In genomic region chr6:28682542-28682941, GRCh38 we compare ENCODE assay signal across 21 cellular contexts.
"Had no signal": no experiment of that assay in that cellular context is flagged by ENCODE, and none has a peak within 500 bp of the region (broad histone marks: within the 10 kb centered on the region; RNA-seq: fewer than 3 reads in every experiment).

No MANE protein-coding gene starts in this region.

- DNase-seq: activated CD4-positive, alpha-beta T cell treated with anti-CD3 and anti-CD28 coated beads for 1 hour; activated CD4-positive, alpha-beta T cell treated with anti-CD3 and anti-CD28 coated beads, Interleukin-2, amount 50 U/mL, for 48 hours; activated naive CD4-positive, alpha-beta T cell treated with anti-CD3 and anti-CD28 coated beads, Interleukin-2, amount 10 ng/mL, durations not matched to agents 7 days and 5 days; dorsolateral prefrontal cortex; hippocampal formation; kidney; left lung; mammary epithelial cell; naive thymus-derived CD8-positive, alpha-beta T cell; retina; stimulated activated CD4-positive, alpha-beta T cell treated with anti-CD3 and anti-CD28 coated beads, Interleukin-15, amount 100 ng/mL, for 24 hours; stimulated activated CD4-positive, alpha-beta T cell treated with anti-CD3 and anti-CD28 coated beads, Interleukin-4, amount 100 ng/mL, for 4 hours; stimulated activated CD8-positive, alpha-beta memory T cell treated with anti-CD3 and anti-CD28 coated beads, Interleukin-4, amount 100 ng/mL, for 48 hours; stimulated activated naive CD4-positive, alpha-beta T cell treated with Interleukin-2 at 50 U/mL for 16 hours; substantia nigra; T-helper 9 cell; uterus had no signal

- H3K27ac Mint-ChIP-seq: activated naive CD4-positive, alpha-beta T cell treated with anti-CD3 and anti-CD28 coated beads, Interleukin-2, amount 10 ng/mL, durations not matched to agents 7 days and 5 days; activated T-helper 2 cell treated with anti-CD3 and anti-CD28 coated beads, Interferon-gamma antibody, Interleukin-2, Interleukin-4, amounts not matched to agents 10 μg/mL and 5 μg/mL and 100 μg/mL, durations not matched to agents 14 hours and 24 hours and 36 hours; naive thymus-derived CD8-positive, alpha-beta T cell had no signal

- H3K9me3 Mint-ChIP-seq: activated naive CD4-positive, alpha-beta T cell treated with anti-CD3 and anti-CD28 coated beads, Interleukin-2, amount 10 ng/mL, durations not matched to agents 7 days and 5 days; activated T-helper 2 cell treated with anti-CD3 and anti-CD28 coated beads, Interferon-gamma antibody, Interleukin-2, Interleukin-4, amounts not matched to agents 10 μg/mL and 5 μg/mL and 100 μg/mL, durations not matched to agents 14 hours and 24 hours and 36 hours had no signal

- H3K4me3 Mint-ChIP-seq: activated naive CD4-positive, alpha-beta T cell treated with anti-CD3 and anti-CD28 coated beads, Interleukin-2, amount 10 ng/mL, durations not matched to agents 7 days and 5 days; naive thymus-derived CD8-positive, alpha-beta T cell had no signal

- H3K36me3 ChIP-seq: left lung, neutrophil, tibial nerve, uterus had no signal

- ATAC-seq: esophagus mucosa; left lung; naive thymus-derived CD8-positive, alpha-beta T cell had no signal

- H3K9me3 ChIP-seq: left lung, neutrophil, tibial nerve, uterus had no signal

- H3K27ac ChIP-seq: dorsolateral prefrontal cortex, left lung, neutrophil, tibial nerve, uterus had no signal

- H3K36me3 Mint-ChIP-seq: activated naive CD4-positive, alpha-beta T cell treated with anti-CD3 and anti-CD28 coated beads, Interleukin-2, amount 10 ng/mL, durations not matched to agents 7 days and 5 days; naive thymus-derived CD8-positive, alpha-beta T cell had no signal

- H3K4me1 ChIP-seq: left lung, uterus had no signal

- H3K4me3 ChIP-seq: dorsolateral prefrontal cortex, left lung, tibial nerve, uterus had no signal
